ENCODE assay signal across 29 cellular contexts in the genomic region with DNA sequence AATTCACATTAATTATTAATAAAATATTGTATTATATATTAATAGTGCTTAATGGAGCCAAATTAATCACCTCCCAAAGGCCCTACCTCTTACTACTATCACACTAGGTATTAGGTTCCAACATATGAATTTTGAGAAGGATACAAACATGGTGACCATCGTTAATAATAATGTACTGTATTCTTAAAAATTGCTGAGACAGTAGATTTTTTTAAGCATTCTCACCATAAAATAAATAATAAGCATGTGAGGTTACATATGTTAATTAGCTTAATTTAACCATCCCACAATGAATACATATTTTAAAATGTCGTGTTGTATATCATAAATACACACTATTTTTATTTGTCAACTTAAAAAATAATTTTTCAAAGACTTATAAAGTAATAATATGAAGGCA.
"Had no signal": no experiment of that assay in that cellular context is flagged by ENCODE, and none has a peak within 500 bp of the region (broad histone marks: within the 10 kb centered on the region; RNA-seq: fewer than 3 reads in every experiment).

No MANE protein-coding gene starts in this region.

- H3K27ac Mint-ChIP-seq: stimulated activated effector memory CD8-positive, alpha-beta T cell treated with anti-CD3 and anti-CD28 coated beads, Interleukin-12 subunit alpha, Interleukin-12 subunit beta, amount 100 ng/mL, for 72 hours; stimulated activated memory B cell treated with anti-CD40 and anti-IgM and Interleukin-4, amounts not matched to agents 10 μg/mL and 1 μg/mL and 100 μg/mL, for 72 hours; stimulated activated naive B cell treated with anti-CD40 and anti-IgM and Interleukin-4, amounts not matched to agents 10 μg/mL and 1 μg/mL and 100 μg/mL, for 72 hours; stimulated activated naive CD8-positive, alpha-beta T cell treated with anti-CD3 and anti-CD28 coated beads, Interleukin-15, amount 100 ng/mL, for 72 hours; stimulated activated naive CD8-positive, alpha-beta T cell treated with anti-CD3 and anti-CD28 coated beads, Interleukin-15, Interleukin-2, amounts not matched to agents 100 ng/mL and 50 ng/mL, for 24 hours; type B pancreatic cell had no signal

- H3K27me3 ChIP-seq: stomach, suprapubic skin, testis, thyroid gland, tibial artery, tibial nerve, transverse colon, upper lobe of left lung, upper lobe of right lung, uterus, vagina had no signal

- ATAC-seq: stimulated activated effector memory CD8-positive, alpha-beta T cell treated with anti-CD3 and anti-CD28 coated beads, Interleukin-12 subunit alpha, Interleukin-12 subunit beta, amount 100 ng/mL, for 72 hours; stimulated activated memory B cell treated with anti-CD40 and anti-IgM and Interleukin-4, amounts not matched to agents 10 μg/mL and 1 μg/mL and 100 μg/mL, for 72 hours; stimulated activated naive B cell treated with anti-CD40 and anti-IgM and Interleukin-4, amounts not matched to agents 10 μg/mL and 1 μg/mL and 100 μg/mL, for 72 hours; stimulated activated naive CD8-positive, alpha-beta T cell treated with anti-CD3 and anti-CD28 coated beads, Interleukin-15, amount 100 ng/mL, for 72 hours; stimulated activated naive CD8-positive, alpha-beta T cell treated with anti-CD3 and anti-CD28 coated beads, Interleukin-15, Interleukin-2, amounts not matched to agents 100 U/mL and 50 U/mL, for 24 hours; upper lobe of right lung had no signal

- FAIRE-seq: urothelium cell line had no signal

- H3K9me3 ChIP-seq: stomach, suprapubic skin, testis, thoracic aorta, thyroid gland, tibial artery, tibial nerve, transverse colon, upper lobe of left lung, upper lobe of right lung, uterus, vagina had no signal

- H3K9me3 Mint-ChIP-seq: stimulated activated effector memory CD8-positive, alpha-beta T cell treated with anti-CD3 and anti-CD28 coated beads, Interleukin-12 subunit alpha, Interleukin-12 subunit beta, amount 100 ng/mL, for 72 hours; stimulated activated naive CD8-positive, alpha-beta T cell treated with anti-CD3 and anti-CD28 coated beads, Interleukin-15, Interleukin-2, amounts not matched to agents 100 ng/mL and 50 ng/mL, for 24 hours had no signal

- H3K4me1 ChIP-seq: stomach, suprapubic skin, testis, thyroid gland, tibial artery, tibial nerve, transverse colon, upper lobe of left lung, upper lobe of right lung, uterus, vagina had no signal

- H3K36me3 Mint-ChIP-seq: stimulated activated effector memory CD8-positive, alpha-beta T cell treated with anti-CD3 and anti-CD28 coated beads, Interleukin-12 subunit alpha, Interleukin-12 subunit beta, amount 100 ng/mL, for 72 hours; stimulated activated memory B cell treated with anti-CD40 and anti-IgM and Interleukin-4, amounts not matched to agents 10 μg/mL and 1 μg/mL and 100 μg/mL, for 72 hours; stimulated activated naive B cell treated with anti-CD40 and anti-IgM and Interleukin-4, amounts not matched to agents 10 μg/mL and 1 μg/mL and 100 μg/mL, for 72 hours; type B pancreatic cell had no signal

- H3K27me3 Mint-ChIP-seq: type B pancreatic cell had no signal

- H3K4me1 Mint-ChIP-seq: stimulated activated effector memory CD8-positive, alpha-beta T cell treated with anti-CD3 and anti-CD28 coated beads, Interleukin-12 subunit alpha, Interleukin-12 subunit beta, amount 100 ng/mL, for 72 hours; stimulated activated memory B cell treated with anti-CD40 and anti-IgM and Interleukin-4, amounts not matched to agents 10 μg/mL and 1 μg/mL and 100 μg/mL, for 72 hours had no signal

- H3K4me3 Mint-ChIP-seq: stimulated activated effector memory CD8-positive, alpha-beta T cell treated with anti-CD3 and anti-CD28 coated beads, Interleukin-12 subunit alpha, Interleukin-12 subunit beta, amount 100 ng/mL, for 72 hours; stimulated activated memory B cell treated with anti-CD40 and anti-IgM and Interleukin-4, amounts not matched to agents 10 μg/mL and 1 μg/mL and 100 μg/mL, for 72 hours; stimulated activated naive B cell treated with anti-CD40 and anti-IgM and Interleukin-4, amounts not matched to agents 10 μg/mL and 1 μg/mL and 100 μg/mL, for 72 hours; stimulated activated naive CD8-positive, alpha-beta T cell treated with anti-CD3 and anti-CD28 coated beads, Interleukin-15, amount 100 ng/mL, for 72 hours; stimulated activated naive CD8-positive, alpha-beta T cell treated with anti-CD3 and anti-CD28 coated beads, Interleukin-15, Interleukin-2, amounts not matched to agents 100 ng/mL and 50 ng/mL, for 24 hours; type B pancreatic cell had no signal

- H3K27ac ChIP-seq: stomach, suprapubic skin, testis, thoracic aorta, thyroid gland, tibial artery, tibial nerve, transverse colon, upper lobe of left lung, upper lobe of right lung, uterus, vagina had no signal

- H3K36me3 ChIP-seq: stomach, suprapubic skin, thoracic aorta, thyroid gland, tibial artery, tibial nerve, transverse colon, upper lobe of left lung, upper lobe of right lung, uterus, vagina had no signal

- DNase-seq: stimulated activated CD4-positive, alpha-beta T cell treated with anti-CD3 and anti-CD28 coated beads, Interleukin-2, amount 100 ng/mL, for 48 hours; stimulated activated CD4-positive, alpha-beta T cell treated with anti-CD3 and anti-CD28 coated beads, Interleukin-4, amount 100 ng/mL, for 1 hour; stimulated activated CD4-positive, alpha-beta T cell treated with anti-CD3 and anti-CD28 coated beads, Interleukin-4, amount 100 ng/mL, for 24 hours; stimulated activated CD4-positive, alpha-beta T cell treated with anti-CD3 and anti-CD28 coated beads, Interleukin-4, amount 100 ng/mL, for 4 hours; stimulated activated CD8-positive, alpha-beta memory T cell treated with anti-CD3 and anti-CD28 coated beads, Interleukin-4, amount 100 ng/mL, for 48 hours; stimulated activated naive B cell treated with anti-CD40 and anti-IgM and Interleukin-4, amounts not matched to agents 10 μg/mL and 1 μg/mL and 100 μg/mL, for 72 hours; stimulated activated naive CD4-positive, alpha-beta T cell; stimulated activated naive CD4-positive, alpha-beta T cell treated with Interleukin-2 at 50 U/mL for 16 hours; stimulated activated naive CD8-positive, alpha-beta T cell treated with anti-CD3 and anti-CD28 coated beads, Interleukin-15, amount 100 ng/mL, for 72 hours; stimulated activated naive CD8-positive, alpha-beta T cell treated with anti-CD3 and anti-CD28 coated beads, Interleukin-15, Interleukin-2, amounts not matched to agents 100 U/mL and 50 U/mL, for 24 hours; stomach; substantia nigra; testis; thyroid gland; tibial artery; transverse colon; trophoblast cell; upper lobe of left lung; upper lobe of right lung; uterus had no signal

- H3K4me3 ChIP-seq: stomach, suprapubic skin, testis, thoracic aorta, thyroid gland, tibial artery, tibial nerve, transverse colon, upper lobe of left lung, upper lobe of right lung, uterus, vagina had no signal
